ENCODE assay signal across 1 cellular context in genomic region chr4:14177987-14178386, GRCh38.
A peak's percentile ranks its signal among the peaks of the same experiment; 100 is the strongest.
TF ChIP-seq lines count a peak whose summit lies in the region.

No MANE protein-coding gene starts in this region.

TF ChIP-seq in GM12878, 131 proteins besides CTCF, POLR2A, EP300 and RAD21 (continued from another document):
- TF ChIP-seq CUX1 (IDR thresholded peaks at IDR 0.05; ENCODE audit: insufficient replicate concordance, low read depth, low read length) (no peak), NFYA (IDR thresholded peaks at IDR 0.05; ENCODE audit: borderline replicate concordance, low read depth, low read length) (no peak), ZNF592 (IDR thresholded peaks at IDR 0.05) (no peak), RAD51 (IDR thresholded peaks at IDR 0.05) (no peak), NBN (IDR thresholded peaks at IDR 0.05) (peak; percentile 53; the same call in 1 of the 2 replicates), BACH1 (IDR thresholded peaks at IDR 0.05; ENCODE audit: borderline replicate concordance) (no peak), CREB1 (IDR thresholded peaks at IDR 0.05; ENCODE audit: low read depth) (no peak), TARDBP (IDR thresholded peaks at IDR 0.05; ENCODE audit: borderline replicate concordance) (no peak), CBX5 (IDR thresholded peaks at IDR 0.05; ENCODE audit: low read depth) (no peak), CBX3 (IDR thresholded peaks at IDR 0.05; ENCODE audit: borderline replicate concordance, low read depth) (no peak), BCL3 (IDR thresholded peaks at IDR 0.05; ENCODE audit: borderline replicate concordance, insufficient read depth, low read depth, low read length, poor library complexity, severe bottlenecking) (no peak), RB1 (IDR thresholded peaks at IDR 0.05; ENCODE audit: borderline replicate concordance) (no peak), ZNF217 (IDR thresholded peaks at IDR 0.05) (no peak), USF1 (IDR thresholded peaks at IDR 0.05; ENCODE audit: borderline replicate concordance, extremely low read length, insufficient read depth, low read depth, low read length) (no peak), ZNF384 (IDR thresholded peaks at IDR 0.05; ENCODE audit: borderline replicate concordance, low read depth, low read length) (no peak; the same call in 1 of the 2 replicates), MAX (IDR thresholded peaks at IDR 0.05; ENCODE audit: low read depth, low read length) (no peak), ZZZ3 (IDR thresholded peaks at IDR 0.05; ENCODE audit: control insufficient read depth, insufficient read length, low read depth) (no peak), NR2C2 (IDR thresholded peaks at IDR 0.05; ENCODE audit: borderline replicate concordance, control insufficient read depth, insufficient read length, low read depth) (no peak), RFX5 (IDR thresholded peaks at IDR 0.05; ENCODE audit: low read depth, low read length) (no peak), SUZ12 (IDR thresholded peaks at IDR 0.05; ENCODE audit: unreplicated experiment) (no peak), MTA3 (IDR thresholded peaks at IDR 0.05; ENCODE audit: borderline replicate concordance, low read length) (0 out of 2 replicates have a peak, but pooled peaks have one; percentile 25), SMARCA5 (IDR thresholded peaks at IDR 0.05) (no peak), SKIL (IDR thresholded peaks at IDR 0.05; ENCODE audit: low read depth, poor library complexity, severe bottlenecking) (no peak), GABPA (IDR thresholded peaks at IDR 0.05; ENCODE audit: low read depth) (no peak), PRDM15 (CRISPR knock-in tag; IDR thresholded peaks at IDR 0.05) (no peak)
